ENCODE assay signal across 16 cellular contexts in the genomic region with DNA sequence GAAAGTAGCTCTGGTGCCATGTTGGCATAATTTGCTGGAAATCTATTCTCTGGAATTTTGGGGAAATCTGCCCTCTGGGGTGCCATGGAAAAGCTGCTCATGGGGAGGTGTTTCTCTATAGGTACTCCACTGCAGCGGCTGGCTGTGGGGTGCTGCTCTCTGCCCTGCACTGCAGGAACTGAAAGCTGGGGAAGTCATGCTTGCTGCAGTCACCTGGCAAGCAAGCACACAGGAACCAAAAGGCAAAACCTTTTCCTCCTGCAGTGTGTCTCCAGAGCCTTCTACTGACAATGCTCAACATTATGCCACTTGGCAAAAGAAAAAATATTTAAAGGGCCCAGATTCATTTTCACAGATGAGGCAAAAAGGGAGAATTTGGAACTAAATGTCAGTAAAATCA. TPM values are rescaled to one million over a fixed set of nuclear protein-coding genes. Genes with fewer than 3 reads are reported as not detected.
A peak's percentile ranks its signal among the peaks of the same experiment; 100 is the strongest.
DNase-seq lines count a peak whose midpoint lies in the region; ATAC-seq, FAIRE-seq and TF ChIP-seq lines count a peak whose summit lies in the region.
"Had no signal": no experiment of that assay in that cellular context is flagged by ENCODE, and none has a peak within 500 bp of the region (broad histone marks: within the 10 kb centered on the region; RNA-seq: fewer than 3 reads in every experiment).

No MANE protein-coding gene starts in this region.

- H3K9ac ChIP-seq in OCI-LY3 (ENCODE audit: low read length), result no peak overlapping the region

- ATAC-seq in GM18519 (IDR thresholded peaks at IDR 0.05; ENCODE audit: low FRiP score, unreplicated experiment) (peak; percentile 99), GM21381 (IDR thresholded peaks at IDR 0.05; ENCODE audit: unreplicated experiment) (peak; percentile 89), HG02981 (IDR thresholded peaks at IDR 0.05; ENCODE audit: unreplicated experiment) (peak; percentile 97)
- ATAC-seq in activated CD8-positive, alpha-beta T cell treated with anti-CD3 and anti-CD28 coated beads, Interleukin-2, amount 10 ng/mL, durations not matched to agents 7 days and 5 days, result no peak
- ATAC-seq: activated naive CD8-positive, alpha-beta T cell treated with anti-CD3 and anti-CD28 coated beads, Interleukin-2, amount 50 U/mL, for 24 hours; T-cell had no signal

- no peaks in the 10 kb centered on the region for H3K79me2 ChIP-seq in OCI-LY3 (ENCODE audit: low read length)

- no peak overlapping the region for H3K27ac ChIP-seq in OCI-LY3 (ENCODE audit: low read length)
- H3K27ac ChIP-seq in CD4-positive, alpha-beta memory T cell (ENCODE audit: low read depth, low read length), result no peak overlapping the region
- H3K27ac ChIP-seq: C4-2B, dorsolateral prefrontal cortex, left ventricle myocardium inferior had no signal

- H2AFZ ChIP-seq in OCI-LY3 (ENCODE audit: low read depth, low read length), result no peak overlapping the region

- no peaks in the 10 kb centered on the region for H3K4me1 Mint-ChIP-seq in activated CD8-positive, alpha-beta T cell treated with anti-CD3 and anti-CD28 coated beads, Interleukin-2, amount 10 ng/mL, durations not matched to agents 7 days and 5 days (ENCODE audit: low read depth)
- H3K4me1 Mint-ChIP-seq in CD4-positive, alpha-beta memory T cell, result no peaks in the 10 kb centered on the region
- H3K4me1 Mint-ChIP-seq: activated naive CD8-positive, alpha-beta T cell treated with anti-CD3 and anti-CD28 coated beads, Interleukin-2, amount 50 U/mL, for 24 hours; T-cell had no signal

- DNase-seq in epidermal melanocyte (ENCODE audit: insufficient read length, low spot score) (no peak), urothelium cell line (ENCODE audit: low spot score) (no peak)
- DNase-seq in activated CD8-positive, alpha-beta T cell treated with anti-CD3 and anti-CD28 coated beads, Interleukin-2, amount 10 ng/mL, durations not matched to agents 7 days and 5 days, result no peak
- DNase-seq in CD4-positive, alpha-beta memory T cell, result no peak
- DNase-seq: activated naive CD8-positive, alpha-beta T cell treated with anti-CD3 and anti-CD28 coated beads, Interleukin-2, amount 50 U/mL, for 24 hours; dorsolateral prefrontal cortex; left ventricle myocardium inferior; NCI-H1092 treated with DMSO at 0.1 percent for 48 hours; T-cell had no signal

- no peaks in the 10 kb centered on the region for H3K9me3 Mint-ChIP-seq in activated CD8-positive, alpha-beta T cell treated with anti-CD3 and anti-CD28 coated beads, Interleukin-2, amount 10 ng/mL, durations not matched to agents 7 days and 5 days (ENCODE audit: insufficient read depth)
- peaks cover 0 to 4% (median 0%) of the 10 kb centered on the region in 8 donors for H3K9me3 Mint-ChIP-seq in CD4-positive, alpha-beta memory T cell
- H3K9me3 Mint-ChIP-seq: activated naive CD8-positive, alpha-beta T cell treated with anti-CD3 and anti-CD28 coated beads, Interleukin-2, amount 50 U/mL, for 24 hours; stimulated activated naive CD8-positive, alpha-beta T cell treated with anti-CD3 and anti-CD28 coated beads, Interleukin-15, Interleukin-2, amounts not matched to agents 100 ng/mL and 50 ng/mL, for 24 hours; T-cell had no signal

- H3K4me3 ChIP-seq in OCI-LY3 (ENCODE audit: low read length), result peak overlapping the region; percentile 34; the same call in 1 of the 2 replicates
- no peak overlapping the region for H3K4me3 ChIP-seq in CD4-positive, alpha-beta memory T cell (ENCODE audit: low read length in 2 of 2)
- H3K4me3 ChIP-seq: dorsolateral prefrontal cortex, left ventricle myocardium inferior had no signal

- peak; percentile 5; the same call in 1 of the 2 replicates for TF ChIP-seq CTCF in OCI-LY3 (IDR thresholded peaks at IDR 0.05; ENCODE audit: low read depth, low read length)

- H3K27me3 ChIP-seq in OCI-LY3 (ENCODE audit: low read depth, low read length), result no peaks in the 10 kb centered on the region
- H3K27me3 ChIP-seq in CD4-positive, alpha-beta memory T cell (ENCODE audit: insufficient read depth, low read length), result no peaks in the 10 kb centered on the region
- H3K27me3 ChIP-seq: dorsolateral prefrontal cortex had no signal

- no peaks in the 10 kb centered on the region for H3K27me3 Mint-ChIP-seq in activated CD8-positive, alpha-beta T cell treated with anti-CD3 and anti-CD28 coated beads, Interleukin-2, amount 10 ng/mL, durations not matched to agents 7 days and 5 days (ENCODE audit: low read depth)
- no peaks in the 10 kb centered on the region for H3K27me3 Mint-ChIP-seq in CD4-positive, alpha-beta memory T cell
- H3K27me3 Mint-ChIP-seq: activated naive CD8-positive, alpha-beta T cell treated with anti-CD3 and anti-CD28 coated beads, Interleukin-2, amount 50 U/mL, for 24 hours; stimulated activated naive CD8-positive, alpha-beta T cell treated with anti-CD3 and anti-CD28 coated beads, Interleukin-15, Interleukin-2, amounts not matched to agents 100 ng/mL and 50 ng/mL, for 24 hours; T-cell had no signal

- H3K4me2 ChIP-seq in OCI-LY3 (ENCODE audit: low read length), result peak overlapping the region; percentile 37

- H3K27ac Mint-ChIP-seq in activated CD8-positive, alpha-beta T cell treated with anti-CD3 and anti-CD28 coated beads, Interleukin-2, amount 10 ng/mL, durations not matched to agents 7 days and 5 days, result no peak overlapping the region
- no peak overlapping the region for H3K27ac Mint-ChIP-seq in CD4-positive, alpha-beta memory T cell
- H3K27ac Mint-ChIP-seq: activated naive CD8-positive, alpha-beta T cell treated with anti-CD3 and anti-CD28 coated beads, Interleukin-2, amount 50 U/mL, for 24 hours; stimulated activated naive CD8-positive, alpha-beta T cell treated with anti-CD3 and anti-CD28 coated beads, Interleukin-15, Interleukin-2, amounts not matched to agents 100 ng/mL and 50 ng/mL, for 24 hours; T-cell had no signal

- POLR2A ChIA-PET in activated CD8-positive, alpha-beta T cell treated with anti-CD3 and anti-CD28 coated beads, Interleukin-2, amount 10 ng/mL, durations not matched to agents 7 days and 5 days (lab: Charles Lee), result no interaction called here
- POLR2A ChIA-PET in CD4-positive, alpha-beta memory T cell (lab: Charles Lee; ENCODE audit: partially characterized antibody), result no interaction called here

- H3K4me1 ChIP-seq in OCI-LY3 (ENCODE audit: low read length), result peaks cover 11% of the 10 kb centered on the region
- no peaks in the 10 kb centered on the region for H3K4me1 ChIP-seq in CD4-positive, alpha-beta memory T cell (ENCODE audit: insufficient read depth, low read length)
- H3K4me1 ChIP-seq: left ventricle myocardium inferior had no signal

- no peaks in the 10 kb centered on the region for H3K9me3 ChIP-seq in OCI-LY3 (ENCODE audit: insufficient read depth, low read length)
- no peaks in the 10 kb centered on the region for H3K9me3 ChIP-seq in CD4-positive, alpha-beta memory T cell (ENCODE audit: control insufficient read depth in 1 of 2, low read length in 2 of 2)

- H3K36me3 Mint-ChIP-seq in activated CD8-positive, alpha-beta T cell treated with anti-CD3 and anti-CD28 coated beads, Interleukin-2, amount 10 ng/mL, durations not matched to agents 7 days and 5 days (ENCODE audit: low read depth), result no peaks in the 10 kb centered on the region
- H3K36me3 Mint-ChIP-seq in CD4-positive, alpha-beta memory T cell, result peaks cover 0 to 4% of the 10 kb centered on the region in 2 donors

- H3K4me3 Mint-ChIP-seq in activated CD8-positive, alpha-beta T cell treated with anti-CD3 and anti-CD28 coated beads, Interleukin-2, amount 10 ng/mL, durations not matched to agents 7 days and 5 days, result no peak overlapping the region
- no peak overlapping the region for H3K4me3 Mint-ChIP-seq in CD4-positive, alpha-beta memory T cell
- H3K4me3 Mint-ChIP-seq: activated naive CD8-positive, alpha-beta T cell treated with anti-CD3 and anti-CD28 coated beads, Interleukin-2, amount 50 U/mL, for 24 hours; stimulated activated naive CD8-positive, alpha-beta T cell treated with anti-CD3 and anti-CD28 coated beads, Interleukin-15, Interleukin-2, amounts not matched to agents 100 ng/mL and 50 ng/mL, for 24 hours; T-cell had no signal

- CTCF ChIA-PET in activated CD8-positive, alpha-beta T cell treated with anti-CD3 and anti-CD28 coated beads, Interleukin-2, amount 10 ng/mL, durations not matched to agents 7 days and 5 days (lab: Charles Lee), result interaction anchor here (0.9 to 3.0 kb wide), 2 partner anchors 21 to 279 kb away, joined by 3 to 13 read pairs; no protein-coding TSS in a partner anchor
- CTCF ChIA-PET in CD4-positive, alpha-beta memory T cell (lab: Charles Lee; ENCODE audit: partially characterized antibody), result interaction anchor here (1.8 kb wide), 1 partner anchor 10 kb away, joined by 4 read pairs; no protein-coding TSS in a partner anchor

- FAIRE-seq in urothelium cell line (lab: Jason Lieb, UNC), result no peak
- FAIRE-seq: frontal cortex had no signal

- no peaks in the 10 kb centered on the region for H3K36me3 ChIP-seq in OCI-LY3 (replicated peaks; ENCODE audit: low read depth, low read length)
- H3K36me3 ChIP-seq in CD4-positive, alpha-beta memory T cell (ENCODE audit: insufficient read depth, low read length), result no peaks in the 10 kb centered on the region
- H3K36me3 ChIP-seq: left ventricle myocardium inferior had no signal

- H4K20me1 ChIP-seq in OCI-LY3 (ENCODE audit: insufficient read depth, low read length), result no peaks in the 10 kb centered on the region

- intact Hi-C loops in CD4-positive, alpha-beta memory T cell (cut with micrococcal nuclease), result no loop called here

RNA-seq across cellular contexts. Expression of gene CARNMT1, which starts 25.8 kb away (rescaled TPM):
- 10 to 100 TPM; 30.9 to 34.0 TPM for total RNA-seq in activated CD8-positive, alpha-beta T cell treated with anti-CD3 and anti-CD28 coated beads, Interleukin-2, amount 10 ng/mL, durations not matched to agents 7 days and 5 days
- total RNA-seq in CD4-positive, alpha-beta memory T cell, result 10 to 100 TPM; 28.7 to 29.4 TPM
- 10 to 100 TPM; 12.5 to 12.9 TPM for polyA plus RNA-seq in CD4-positive, alpha-beta memory T cell

RNA-seq across cellular contexts. Expression of gene NMRK1, which starts 34.1 kb away (rescaled TPM):
- 10 to 100 TPM; 26.9 to 28.2 TPM for total RNA-seq in activated CD8-positive, alpha-beta T cell treated with anti-CD3 and anti-CD28 coated beads, Interleukin-2, amount 10 ng/mL, durations not matched to agents 7 days and 5 days
- 100 to 1,000 TPM; 111 to 113 TPM for total RNA-seq in CD4-positive, alpha-beta memory T cell
- 100 to 1,000 TPM in 1 of 2 donors, 10 to 100 TPM in 1; 81.3 to 131 TPM for polyA plus RNA-seq in CD4-positive, alpha-beta memory T cell

RNA-seq across cellular contexts. Expression of gene OSTF1, which starts 34.4 kb away (rescaled TPM):
- total RNA-seq in activated CD8-positive, alpha-beta T cell treated with anti-CD3 and anti-CD28 coated beads, Interleukin-2, amount 10 ng/mL, durations not matched to agents 7 days and 5 days, result 100 to 1,000 TPM; 126 to 132 TPM
- 10 to 100 TPM; 59.8 to 60.8 TPM for total RNA-seq in CD4-positive, alpha-beta memory T cell
- polyA plus RNA-seq in CD4-positive, alpha-beta memory T cell, result 100 to 1,000 TPM; 178 to 188 TPM
